In the genomic region with DNA sequence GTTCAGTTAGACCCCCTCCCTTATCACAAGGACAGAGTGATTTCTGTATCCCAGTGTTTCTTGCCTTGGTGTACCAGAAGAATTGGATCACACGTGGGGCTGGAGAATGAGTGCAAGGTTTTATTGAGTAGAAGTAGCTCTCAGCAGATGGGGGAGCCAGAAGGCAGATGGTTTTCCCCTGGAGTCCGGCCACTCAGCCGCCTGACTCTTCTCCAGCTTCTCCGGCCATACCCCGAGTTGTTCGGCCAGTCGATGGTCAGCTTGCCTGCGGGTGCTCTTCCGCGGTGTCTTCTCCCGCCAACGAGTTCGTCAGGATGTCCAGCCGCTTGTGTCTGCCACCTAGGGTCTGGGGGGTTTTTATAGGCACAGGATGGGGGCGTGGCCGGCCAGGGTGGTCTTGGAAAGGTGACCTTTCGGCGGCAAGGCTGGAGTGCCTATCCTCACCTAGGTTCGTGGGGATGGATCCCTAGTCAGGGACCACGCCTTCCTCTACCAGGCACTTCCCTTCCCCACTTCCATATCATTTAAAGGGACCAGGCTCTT, we compare ENCODE assay signal across 1 cellular context.
TF ChIP-seq lines count a peak whose summit lies in the region.

No MANE protein-coding gene starts in this region.

TF ChIP-seq in GM23338, 12 proteins besides CTCF, POLR2A, EP300 and RAD21 (continued from another document):
- TF ChIP-seq ZNF462 (CRISPR knock-in tag; IDR thresholded peaks at IDR 0.05) (no peak), ZNF331 (CRISPR knock-in tag; IDR thresholded peaks at IDR 0.05; ENCODE audit: low read depth) (no peak), CREB1 (CRISPR knock-in tag; IDR thresholded peaks at IDR 0.05; ENCODE audit: low read depth) (no peak), ZNF114 (CRISPR knock-in tag; IDR thresholded peaks at IDR 0.05) (no peak), POLR2AphosphoS5 (IDR thresholded peaks at IDR 0.05; ENCODE audit: low read depth) (no peak), STAT1 (IDR thresholded peaks at IDR 0.05; ENCODE audit: unreplicated experiment) (no peak), NANOG (IDR thresholded peaks at IDR 0.05; ENCODE audit: borderline replicate concordance) (no peak), EZH2phosphoT487 (IDR thresholded peaks at IDR 0.05; ENCODE audit: unreplicated experiment) (no peak), EZH2 (IDR thresholded peaks at IDR 0.05; ENCODE audit: low read depth, unreplicated experiment) (no peak), JUNB (IDR thresholded peaks at IDR 0.05; ENCODE audit: unreplicated experiment) (no peak)
- TF ChIP-seq, protein P1, sequence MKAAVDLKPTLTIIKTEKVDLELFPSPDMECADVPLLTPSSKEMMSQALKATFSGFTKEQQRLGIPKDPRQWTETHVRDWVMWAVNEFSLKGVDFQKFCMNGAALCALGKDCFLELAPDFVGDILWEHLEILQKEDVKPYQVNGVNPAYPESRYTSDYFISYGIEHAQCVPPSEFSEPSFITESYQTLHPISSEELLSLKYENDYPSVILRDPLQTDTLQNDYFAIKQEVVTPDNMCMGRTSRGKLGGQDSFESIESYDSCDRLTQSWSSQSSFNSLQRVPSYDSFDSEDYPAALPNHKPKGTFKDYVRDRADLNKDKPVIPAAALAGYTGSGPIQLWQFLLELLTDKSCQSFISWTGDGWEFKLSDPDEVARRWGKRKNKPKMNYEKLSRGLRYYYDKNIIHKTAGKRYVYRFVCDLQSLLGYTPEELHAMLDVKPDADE (IDR thresholded peaks at IDR 0.05): no peak
